ENCODE assay signal across 1 cellular context in genomic region chr10:91894261-91894685, GRCh38. TPM values are rescaled to one million over a fixed set of nuclear protein-coding genes. Genes with fewer than 3 reads are reported as not detected.
"Had no signal": no experiment of that assay in that cellular context is flagged by ENCODE, and none has a peak within 500 bp of the region (broad histone marks: within the 10 kb centered on the region; RNA-seq: fewer than 3 reads in every experiment).

No MANE protein-coding gene starts in this region.

RNA-seq across cellular contexts. Expression of gene FGFBP3, which starts 15.0 kb away (rescaled TPM):
- total RNA-seq: SJSA1 had no signal
